Comparison of ENCODE assay signal across 17 cellular contexts in the genomic region with DNA sequence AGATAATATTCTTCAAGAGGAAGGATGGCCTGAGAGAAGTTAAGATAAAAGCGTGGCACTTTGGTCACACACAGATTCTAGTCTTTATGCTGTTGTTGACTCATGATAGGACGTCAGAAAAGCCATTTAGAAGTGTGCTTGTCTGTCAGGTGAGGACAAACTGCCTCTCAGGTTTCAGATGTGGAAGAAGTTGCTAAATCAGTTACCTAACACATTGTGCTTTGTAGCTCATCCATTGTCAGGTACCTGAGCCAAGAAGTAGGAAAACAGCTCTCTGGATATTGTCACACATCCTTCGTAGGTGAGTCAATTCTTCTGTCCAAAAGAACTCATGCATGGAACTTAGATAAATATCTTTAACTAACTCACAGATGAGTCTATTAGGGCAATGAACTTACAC. TPM values are rescaled to one million over a fixed set of nuclear protein-coding genes. Genes with fewer than 3 reads are reported as not detected.
"Had no signal": no experiment of that assay in that cellular context is flagged by ENCODE, and none has a peak within 500 bp of the region (broad histone marks: within the 10 kb centered on the region; RNA-seq: fewer than 3 reads in every experiment).

No MANE protein-coding gene starts in this region.

- H3K4me3 Mint-ChIP-seq: activated CD4-positive, alpha-beta memory T cell treated with anti-CD3 and anti-CD28 coated beads for 36 hours; activated CD4-positive, alpha-beta T cell treated with anti-CD3 and anti-CD28 coated beads for 36 hours; activated CD8-positive, alpha-beta memory T cell treated with anti-CD3 and anti-CD28 coated beads, Interleukin-2, amount 10 ng/mL, durations not matched to agents 7 days and 5 days; activated T-cell treated with anti-CD3 and anti-CD28 coated beads, Interleukin-2, amount 50 U/mL, for 24 hours; naive B cell; T-helper 1 cell treated with Interleukin-12 subunit alpha and Interleukin-12 subunit beta and Interleukin-4 antibody, amounts not matched to agents 30 μg/mL and 1 μg/mL, for 36 hours had no signal

- H3K27me3 ChIP-seq: colonic mucosa, foreskin keratinocyte, tibial nerve had no signal

- DNase-seq: activated CD4-positive, alpha-beta memory T cell treated with anti-CD3 and anti-CD28 coated beads for 36 hours; activated CD4-positive, alpha-beta T cell treated with anti-CD3 and anti-CD28 coated beads for 36 hours; activated CD8-positive, alpha-beta memory T cell treated with anti-CD3 and anti-CD28 coated beads, Interleukin-2, amount 10 ng/mL, durations not matched to agents 7 days and 5 days; activated naive CD4-positive, alpha-beta T cell treated with anti-CD3 and anti-CD28 coated beads, Interleukin-2, amount 50 U/mL, for 16 hours; activated T-cell treated with anti-CD3 and anti-CD28 coated beads, Interleukin-2, amount 50 U/mL, for 24 hours; caudate nucleus; colonic mucosa; head of caudate nucleus; left colon; lower lobe of right lung; naive B cell; stimulated activated CD4-positive, alpha-beta T cell treated with anti-CD3 and anti-CD28 coated beads, Interleukin-4, amount 100 ng/mL, for 24 hours; stimulated activated naive CD4-positive, alpha-beta T cell had no signal

- ATAC-seq: activated CD4-positive, alpha-beta T cell treated with anti-CD3 and anti-CD28 coated beads for 36 hours; activated CD8-positive, alpha-beta memory T cell treated with anti-CD3 and anti-CD28 coated beads, Interleukin-2, amount 10 ng/mL, durations not matched to agents 7 days and 5 days; foreskin keratinocyte; left colon; lower lobe of right lung had no signal

- H3K9me3 Mint-ChIP-seq: activated CD4-positive, alpha-beta memory T cell treated with anti-CD3 and anti-CD28 coated beads for 36 hours; activated T-cell treated with anti-CD3 and anti-CD28 coated beads, Interleukin-2, amount 50 U/mL, for 24 hours; T-helper 1 cell treated with Interleukin-12 subunit alpha and Interleukin-12 subunit beta and Interleukin-4 antibody, amounts not matched to agents 30 μg/mL and 1 μg/mL, for 36 hours had no signal

- H3K4me3 ChIP-seq: colonic mucosa, lower lobe of right lung, skin epidermis, tibial nerve had no signal

- H3K27me3 Mint-ChIP-seq: activated CD4-positive, alpha-beta memory T cell treated with anti-CD3 and anti-CD28 coated beads for 36 hours; activated CD4-positive, alpha-beta T cell treated with anti-CD3 and anti-CD28 coated beads for 36 hours; activated CD8-positive, alpha-beta memory T cell treated with anti-CD3 and anti-CD28 coated beads, Interleukin-2, amount 10 ng/mL, durations not matched to agents 7 days and 5 days; activated T-cell treated with anti-CD3 and anti-CD28 coated beads, Interleukin-2, amount 50 U/mL, for 24 hours; naive B cell had no signal

- H3K9me3 ChIP-seq: colonic mucosa, lower lobe of right lung, tibial nerve had no signal

- H3K27ac ChIP-seq: colonic mucosa, foreskin keratinocyte, lower lobe of right lung, skin epidermis, tibial nerve had no signal

- H3K36me3 Mint-ChIP-seq: activated CD4-positive, alpha-beta memory T cell treated with anti-CD3 and anti-CD28 coated beads for 36 hours; activated CD8-positive, alpha-beta memory T cell treated with anti-CD3 and anti-CD28 coated beads, Interleukin-2, amount 10 ng/mL, durations not matched to agents 7 days and 5 days; naive B cell had no signal

- H3K4me1 ChIP-seq: colonic mucosa, foreskin keratinocyte, lower lobe of right lung, tibial nerve had no signal

- H3K36me3 ChIP-seq: colonic mucosa, lower lobe of right lung, tibial nerve had no signal

- H3K4me1 Mint-ChIP-seq: activated CD4-positive, alpha-beta T cell treated with anti-CD3 and anti-CD28 coated beads for 36 hours; activated CD8-positive, alpha-beta memory T cell treated with anti-CD3 and anti-CD28 coated beads, Interleukin-2, amount 10 ng/mL, durations not matched to agents 7 days and 5 days; naive B cell had no signal

- H3K27ac Mint-ChIP-seq: activated CD4-positive, alpha-beta memory T cell treated with anti-CD3 and anti-CD28 coated beads for 36 hours; activated CD4-positive, alpha-beta T cell treated with anti-CD3 and anti-CD28 coated beads for 36 hours; activated CD8-positive, alpha-beta memory T cell treated with anti-CD3 and anti-CD28 coated beads, Interleukin-2, amount 10 ng/mL, durations not matched to agents 7 days and 5 days; activated T-cell treated with anti-CD3 and anti-CD28 coated beads, Interleukin-2, amount 50 U/mL, for 24 hours; naive B cell; T-helper 1 cell treated with Interleukin-12 subunit alpha and Interleukin-12 subunit beta and Interleukin-4 antibody, amounts not matched to agents 30 μg/mL and 1 μg/mL, for 36 hours had no signal

RNA-seq across cellular contexts. Expression of gene PHYHIPL, which starts 49.5 kb away (rescaled TPM):
- total RNA-seq: activated CD4-positive, alpha-beta memory T cell treated with anti-CD3 and anti-CD28 coated beads for 36 hours; activated CD4-positive, alpha-beta T cell treated with anti-CD3 and anti-CD28 coated beads for 36 hours; activated CD8-positive, alpha-beta memory T cell treated with anti-CD3 and anti-CD28 coated beads, Interleukin-2, amount 10 ng/mL, durations not matched to agents 7 days and 5 days; foreskin keratinocyte; lower lobe of right lung had no signal
